In the genomic region with DNA sequence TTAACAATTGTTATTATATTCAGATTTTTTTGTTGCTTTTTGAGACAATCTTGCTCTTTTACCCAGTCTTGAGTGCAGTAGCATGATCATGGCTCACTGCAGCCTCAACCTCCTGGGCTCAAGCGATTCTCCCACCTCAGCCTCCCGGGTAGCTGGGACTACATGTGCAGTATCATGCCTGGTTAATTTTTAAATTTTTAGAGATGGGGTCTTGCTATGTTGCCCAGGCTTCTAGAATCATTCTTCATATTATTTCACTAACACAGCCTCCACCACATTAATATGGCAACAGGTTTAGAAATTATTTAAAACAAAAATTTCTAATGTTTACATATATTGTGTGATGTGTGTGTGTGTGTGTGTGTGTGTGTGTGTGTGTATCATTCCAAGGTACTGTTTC, we compare ENCODE assay signal across 2 cellular contexts.
TF ChIP-seq lines count a peak whose summit lies in the region.

No MANE protein-coding gene starts in this region.

TF ChIP-seq in HEK293, 187 proteins besides CTCF, POLR2A, EP300 and RAD21:
- TF ChIP-seq, protein P1, sequence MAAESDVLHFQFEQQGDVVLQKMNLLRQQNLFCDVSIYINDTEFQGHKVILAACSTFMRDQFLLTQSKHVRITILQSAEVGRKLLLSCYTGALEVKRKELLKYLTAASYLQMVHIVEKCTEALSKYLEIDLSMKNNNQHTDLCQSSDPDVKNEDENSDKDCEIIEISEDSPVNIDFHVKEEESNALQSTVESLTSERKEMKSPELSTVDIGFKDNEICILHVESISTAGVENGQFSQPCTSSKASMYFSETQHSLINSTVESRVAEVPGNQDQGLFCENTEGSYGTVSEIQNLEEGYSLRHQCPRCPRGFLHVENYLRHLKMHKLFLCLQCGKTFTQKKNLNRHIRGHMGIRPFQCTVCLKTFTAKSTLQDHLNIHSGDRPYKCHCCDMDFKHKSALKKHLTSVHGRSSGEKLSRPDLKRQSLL (tag by site-specific recombination; IDR thresholded peaks at IDR 0.05): no peak
- TF ChIP-seq SCRT2 (tag by site-specific recombination; IDR thresholded peaks at IDR 0.05) (peak; percentile 33; the same call in 1 of the 2 replicates), ZNF121 (tag by site-specific recombination; IDR thresholded peaks at IDR 0.05) (peak; percentile 89)
- TF ChIP-seq, protein P2, sequence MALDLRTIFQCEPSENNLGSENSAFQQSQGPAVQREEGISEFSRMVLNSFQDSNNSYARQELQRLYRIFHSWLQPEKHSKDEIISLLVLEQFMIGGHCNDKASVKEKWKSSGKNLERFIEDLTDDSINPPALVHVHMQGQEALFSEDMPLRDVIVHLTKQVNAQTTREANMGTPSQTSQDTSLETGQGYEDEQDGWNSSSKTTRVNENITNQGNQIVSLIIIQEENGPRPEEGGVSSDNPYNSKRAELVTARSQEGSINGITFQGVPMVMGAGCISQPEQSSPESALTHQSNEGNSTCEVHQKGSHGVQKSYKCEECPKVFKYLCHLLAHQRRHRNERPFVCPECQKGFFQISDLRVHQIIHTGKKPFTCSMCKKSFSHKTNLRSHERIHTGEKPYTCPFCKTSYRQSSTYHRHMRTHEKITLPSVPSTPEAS (tag by site-specific recombination; IDR thresholded peaks at IDR 0.05): 0 out of 2 replicates have a peak, but pooled peaks have one; percentile 21

TF ChIP-seq in K562, 482 proteins besides CTCF, POLR2A, EP300 and RAD21:
- TF ChIP-seq SMC3 (conservative IDR thresholded peaks at IDR 0.05; ENCODE audit: insufficient read depth, low read depth, low read length) (no peak), RBM25 (IDR thresholded peaks at IDR 0.05; ENCODE audit: low read depth, low read length, severe bottlenecking) (peak; percentile 35), BCOR (IDR thresholded peaks at IDR 0.05) (no peak), RFX5 (IDR thresholded peaks at IDR 0.05; ENCODE audit: low read depth, low read length) (no peak), ZNF121 (CRISPR knock-in tag; conservative IDR thresholded peaks at IDR 0.05) (peak; percentile 64), ZNF644 (tag; IDR thresholded peaks at IDR 0.05; ENCODE audit: low read depth) (no peak), SPI1 (IDR thresholded peaks at IDR 0.05; ENCODE audit: borderline replicate concordance, low read depth, low read length) (no peak), HDGF (IDR thresholded peaks at IDR 0.05) (no peak), CHD4 (IDR thresholded peaks at IDR 0.05; ENCODE audit: insufficient read depth, insufficient replicate concordance, low read depth, low read length, poor library complexity, severe bottlenecking) (no peak), MIER1 (IDR thresholded peaks at IDR 0.05; ENCODE audit: low read depth) (no peak), KDM1A (IDR thresholded peaks at IDR 0.05) (0 out of 4 replicates have a peak, but pooled peaks of 1 of the 2 experiments have one; percentile 19)
- TF ChIP-seq, protein P3, sequence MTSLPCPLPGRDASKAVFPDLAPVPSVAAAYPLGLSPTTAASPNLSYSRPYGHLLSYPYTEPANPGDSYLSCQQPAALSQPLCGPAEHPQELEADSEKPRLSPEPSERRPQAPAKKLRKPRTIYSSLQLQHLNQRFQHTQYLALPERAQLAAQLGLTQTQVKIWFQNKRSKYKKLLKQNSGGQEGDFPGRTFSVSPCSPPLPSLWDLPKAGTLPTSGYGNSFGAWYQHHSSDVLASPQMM (CRISPR knock-in tag; IDR thresholded peaks at IDR 0.05): no peak
- TF ChIP-seq, protein P4, sequence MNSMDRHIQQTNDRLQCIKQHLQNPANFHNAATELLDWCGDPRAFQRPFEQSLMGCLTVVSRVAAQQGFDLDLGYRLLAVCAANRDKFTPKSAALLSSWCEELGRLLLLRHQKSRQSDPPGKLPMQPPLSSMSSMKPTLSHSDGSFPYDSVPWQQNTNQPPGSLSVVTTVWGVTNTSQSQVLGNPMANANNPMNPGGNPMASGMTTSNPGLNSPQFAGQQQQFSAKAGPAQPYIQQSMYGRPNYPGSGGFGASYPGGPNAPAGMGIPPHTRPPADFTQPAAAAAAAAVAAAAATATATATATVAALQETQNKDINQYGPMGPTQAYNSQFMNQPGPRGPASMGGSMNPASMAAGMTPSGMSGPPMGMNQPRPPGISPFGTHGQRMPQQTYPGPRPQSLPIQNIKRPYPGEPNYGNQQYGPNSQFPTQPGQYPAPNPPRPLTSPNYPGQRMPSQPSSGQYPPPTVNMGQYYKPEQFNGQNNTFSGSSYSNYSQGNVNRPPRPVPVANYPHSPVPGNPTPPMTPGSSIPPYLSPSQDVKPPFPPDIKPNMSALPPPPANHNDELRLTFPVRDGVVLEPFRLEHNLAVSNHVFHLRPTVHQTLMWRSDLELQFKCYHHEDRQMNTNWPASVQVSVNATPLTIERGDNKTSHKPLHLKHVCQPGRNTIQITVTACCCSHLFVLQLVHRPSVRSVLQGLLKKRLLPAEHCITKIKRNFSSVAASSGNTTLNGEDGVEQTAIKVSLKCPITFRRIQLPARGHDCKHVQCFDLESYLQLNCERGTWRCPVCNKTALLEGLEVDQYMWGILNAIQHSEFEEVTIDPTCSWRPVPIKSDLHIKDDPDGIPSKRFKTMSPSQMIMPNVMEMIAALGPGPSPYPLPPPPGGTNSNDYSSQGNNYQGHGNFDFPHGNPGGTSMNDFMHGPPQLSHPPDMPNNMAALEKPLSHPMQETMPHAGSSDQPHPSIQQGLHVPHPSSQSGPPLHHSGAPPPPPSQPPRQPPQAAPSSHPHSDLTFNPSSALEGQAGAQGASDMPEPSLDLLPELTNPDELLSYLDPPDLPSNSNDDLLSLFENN (IDR thresholded peaks at IDR 0.05; ENCODE audit: low read depth in 2 of 2, low read length in 2 of 2): no peak
- TF ChIP-seq, protein P5, sequence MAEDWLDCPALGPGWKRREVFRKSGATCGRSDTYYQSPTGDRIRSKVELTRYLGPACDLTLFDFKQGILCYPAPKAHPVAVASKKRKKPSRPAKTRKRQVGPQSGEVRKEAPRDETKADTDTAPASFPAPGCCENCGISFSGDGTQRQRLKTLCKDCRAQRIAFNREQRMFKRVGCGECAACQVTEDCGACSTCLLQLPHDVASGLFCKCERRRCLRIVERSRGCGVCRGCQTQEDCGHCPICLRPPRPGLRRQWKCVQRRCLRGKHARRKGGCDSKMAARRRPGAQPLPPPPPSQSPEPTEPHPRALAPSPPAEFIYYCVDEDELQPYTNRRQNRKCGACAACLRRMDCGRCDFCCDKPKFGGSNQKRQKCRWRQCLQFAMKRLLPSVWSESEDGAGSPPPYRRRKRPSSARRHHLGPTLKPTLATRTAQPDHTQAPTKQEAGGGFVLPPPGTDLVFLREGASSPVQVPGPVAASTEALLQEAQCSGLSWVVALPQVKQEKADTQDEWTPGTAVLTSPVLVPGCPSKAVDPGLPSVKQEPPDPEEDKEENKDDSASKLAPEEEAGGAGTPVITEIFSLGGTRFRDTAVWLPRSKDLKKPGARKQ (CRISPR knock-in tag; IDR thresholded peaks at IDR 0.05): no peak
- TF ChIP-seq, protein P6, sequence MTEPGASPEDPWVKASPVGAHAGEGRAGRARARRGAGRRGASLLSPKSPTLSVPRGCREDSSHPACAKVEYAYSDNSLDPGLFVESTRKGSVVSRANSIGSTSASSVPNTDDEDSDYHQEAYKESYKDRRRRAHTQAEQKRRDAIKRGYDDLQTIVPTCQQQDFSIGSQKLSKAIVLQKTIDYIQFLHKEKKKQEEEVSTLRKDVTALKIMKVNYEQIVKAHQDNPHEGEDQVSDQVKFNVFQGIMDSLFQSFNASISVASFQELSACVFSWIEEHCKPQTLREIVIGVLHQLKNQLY (CRISPR knock-in tag; conservative IDR thresholded peaks at IDR 0.05): no peak
- TF ChIP-seq, protein P7, sequence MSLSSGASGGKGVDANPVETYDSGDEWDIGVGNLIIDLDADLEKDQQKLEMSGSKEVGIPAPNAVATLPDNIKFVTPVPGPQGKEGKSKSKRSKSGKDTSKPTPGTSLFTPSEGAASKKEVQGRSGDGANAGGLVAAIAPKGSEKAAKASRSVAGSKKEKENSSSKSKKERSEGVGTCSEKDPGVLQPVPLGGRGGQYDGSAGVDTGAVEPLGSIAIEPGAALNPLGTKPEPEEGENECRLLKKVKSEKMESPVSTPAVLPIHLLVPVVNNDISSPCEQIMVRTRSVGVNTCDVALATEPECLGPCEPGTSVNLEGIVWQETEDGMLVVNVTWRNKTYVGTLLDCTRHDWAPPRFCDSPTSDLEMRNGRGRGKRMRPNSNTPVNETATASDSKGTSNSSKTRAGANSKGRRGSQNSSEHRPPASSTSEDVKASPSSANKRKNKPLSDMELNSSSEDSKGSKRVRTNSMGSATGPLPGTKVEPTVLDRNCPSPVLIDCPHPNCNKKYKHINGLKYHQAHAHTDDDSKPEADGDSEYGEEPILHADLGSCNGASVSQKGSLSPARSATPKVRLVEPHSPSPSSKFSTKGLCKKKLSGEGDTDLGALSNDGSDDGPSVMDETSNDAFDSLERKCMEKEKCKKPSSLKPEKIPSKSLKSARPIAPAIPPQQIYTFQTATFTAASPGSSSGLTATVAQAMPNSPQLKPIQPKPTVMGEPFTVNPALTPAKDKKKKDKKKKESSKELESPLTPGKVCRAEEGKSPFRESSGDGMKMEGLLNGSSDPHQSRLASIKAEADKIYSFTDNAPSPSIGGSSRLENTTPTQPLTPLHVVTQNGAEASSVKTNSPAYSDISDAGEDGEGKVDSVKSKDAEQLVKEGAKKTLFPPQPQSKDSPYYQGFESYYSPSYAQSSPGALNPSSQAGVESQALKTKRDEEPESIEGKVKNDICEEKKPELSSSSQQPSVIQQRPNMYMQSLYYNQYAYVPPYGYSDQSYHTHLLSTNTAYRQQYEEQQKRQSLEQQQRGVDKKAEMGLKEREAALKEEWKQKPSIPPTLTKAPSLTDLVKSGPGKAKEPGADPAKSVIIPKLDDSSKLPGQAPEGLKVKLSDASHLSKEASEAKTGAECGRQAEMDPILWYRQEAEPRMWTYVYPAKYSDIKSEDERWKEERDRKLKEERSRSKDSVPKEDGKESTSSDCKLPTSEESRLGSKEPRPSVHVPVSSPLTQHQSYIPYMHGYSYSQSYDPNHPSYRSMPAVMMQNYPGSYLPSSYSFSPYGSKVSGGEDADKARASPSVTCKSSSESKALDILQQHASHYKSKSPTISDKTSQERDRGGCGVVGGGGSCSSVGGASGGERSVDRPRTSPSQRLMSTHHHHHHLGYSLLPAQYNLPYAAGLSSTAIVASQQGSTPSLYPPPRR (CRISPR knock-in tag; IDR thresholded peaks at IDR 0.05; ENCODE audit: borderline replicate concordance): no peak
- TF ChIP-seq, protein P8, sequence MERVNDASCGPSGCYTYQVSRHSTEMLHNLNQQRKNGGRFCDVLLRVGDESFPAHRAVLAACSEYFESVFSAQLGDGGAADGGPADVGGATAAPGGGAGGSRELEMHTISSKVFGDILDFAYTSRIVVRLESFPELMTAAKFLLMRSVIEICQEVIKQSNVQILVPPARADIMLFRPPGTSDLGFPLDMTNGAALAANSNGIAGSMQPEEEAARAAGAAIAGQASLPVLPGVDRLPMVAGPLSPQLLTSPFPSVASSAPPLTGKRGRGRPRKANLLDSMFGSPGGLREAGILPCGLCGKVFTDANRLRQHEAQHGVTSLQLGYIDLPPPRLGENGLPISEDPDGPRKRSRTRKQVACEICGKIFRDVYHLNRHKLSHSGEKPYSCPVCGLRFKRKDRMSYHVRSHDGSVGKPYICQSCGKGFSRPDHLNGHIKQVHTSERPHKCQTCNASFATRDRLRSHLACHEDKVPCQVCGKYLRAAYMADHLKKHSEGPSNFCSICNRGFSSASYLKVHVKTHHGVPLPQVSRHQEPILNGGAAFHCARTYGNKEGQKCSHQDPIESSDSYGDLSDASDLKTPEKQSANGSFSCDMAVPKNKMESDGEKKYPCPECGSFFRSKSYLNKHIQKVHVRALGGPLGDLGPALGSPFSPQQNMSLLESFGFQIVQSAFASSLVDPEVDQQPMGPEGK (CRISPR knock-in tag; IDR thresholded peaks at IDR 0.05; ENCODE audit: borderline replicate concordance): no peak
- TF ChIP-seq, protein P9, sequence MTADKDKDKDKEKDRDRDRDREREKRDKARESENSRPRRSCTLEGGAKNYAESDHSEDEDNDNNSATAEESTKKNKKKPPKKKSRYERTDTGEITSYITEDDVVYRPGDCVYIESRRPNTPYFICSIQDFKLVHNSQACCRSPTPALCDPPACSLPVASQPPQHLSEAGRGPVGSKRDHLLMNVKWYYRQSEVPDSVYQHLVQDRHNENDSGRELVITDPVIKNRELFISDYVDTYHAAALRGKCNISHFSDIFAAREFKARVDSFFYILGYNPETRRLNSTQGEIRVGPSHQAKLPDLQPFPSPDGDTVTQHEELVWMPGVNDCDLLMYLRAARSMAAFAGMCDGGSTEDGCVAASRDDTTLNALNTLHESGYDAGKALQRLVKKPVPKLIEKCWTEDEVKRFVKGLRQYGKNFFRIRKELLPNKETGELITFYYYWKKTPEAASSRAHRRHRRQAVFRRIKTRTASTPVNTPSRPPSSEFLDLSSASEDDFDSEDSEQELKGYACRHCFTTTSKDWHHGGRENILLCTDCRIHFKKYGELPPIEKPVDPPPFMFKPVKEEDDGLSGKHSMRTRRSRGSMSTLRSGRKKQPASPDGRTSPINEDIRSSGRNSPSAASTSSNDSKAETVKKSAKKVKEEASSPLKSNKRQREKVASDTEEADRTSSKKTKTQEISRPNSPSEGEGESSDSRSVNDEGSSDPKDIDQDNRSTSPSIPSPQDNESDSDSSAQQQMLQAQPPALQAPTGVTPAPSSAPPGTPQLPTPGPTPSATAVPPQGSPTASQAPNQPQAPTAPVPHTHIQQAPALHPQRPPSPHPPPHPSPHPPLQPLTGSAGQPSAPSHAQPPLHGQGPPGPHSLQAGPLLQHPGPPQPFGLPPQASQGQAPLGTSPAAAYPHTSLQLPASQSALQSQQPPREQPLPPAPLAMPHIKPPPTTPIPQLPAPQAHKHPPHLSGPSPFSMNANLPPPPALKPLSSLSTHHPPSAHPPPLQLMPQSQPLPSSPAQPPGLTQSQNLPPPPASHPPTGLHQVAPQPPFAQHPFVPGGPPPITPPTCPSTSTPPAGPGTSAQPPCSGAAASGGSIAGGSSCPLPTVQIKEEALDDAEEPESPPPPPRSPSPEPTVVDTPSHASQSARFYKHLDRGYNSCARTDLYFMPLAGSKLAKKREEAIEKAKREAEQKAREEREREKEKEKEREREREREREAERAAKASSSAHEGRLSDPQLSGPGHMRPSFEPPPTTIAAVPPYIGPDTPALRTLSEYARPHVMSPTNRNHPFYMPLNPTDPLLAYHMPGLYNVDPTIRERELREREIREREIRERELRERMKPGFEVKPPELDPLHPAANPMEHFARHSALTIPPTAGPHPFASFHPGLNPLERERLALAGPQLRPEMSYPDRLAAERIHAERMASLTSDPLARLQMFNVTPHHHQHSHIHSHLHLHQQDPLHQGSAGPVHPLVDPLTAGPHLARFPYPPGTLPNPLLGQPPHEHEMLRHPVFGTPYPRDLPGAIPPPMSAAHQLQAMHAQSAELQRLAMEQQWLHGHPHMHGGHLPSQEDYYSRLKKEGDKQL (CRISPR knock-in tag; IDR thresholded peaks at IDR 0.05; ENCODE audit: borderline replicate concordance): no peak
- TF ChIP-seq, protein P10, sequence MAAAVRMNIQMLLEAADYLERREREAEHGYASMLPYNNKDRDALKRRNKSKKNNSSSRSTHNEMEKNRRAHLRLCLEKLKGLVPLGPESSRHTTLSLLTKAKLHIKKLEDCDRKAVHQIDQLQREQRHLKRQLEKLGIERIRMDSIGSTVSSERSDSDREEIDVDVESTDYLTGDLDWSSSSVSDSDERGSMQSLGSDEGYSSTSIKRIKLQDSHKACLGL (CRISPR knock-in tag; IDR thresholded peaks at IDR 0.05; ENCODE audit: borderline replicate concordance, poor library complexity, severe bottlenecking): no peak
